ENCODE assay signal across 8 cellular contexts in genomic region chr16:67170168-67170947, GRCh38. TPM values are rescaled to one million over a fixed set of nuclear protein-coding genes. Genes with fewer than 3 reads are reported as not detected.
DNase-seq lines count a peak whose midpoint lies in the region; ATAC-seq and TF ChIP-seq lines count a peak whose summit lies in the region.

Gene NOL3 (plus strand): TSS chr16:67170538.

- H3K4me3 Mint-ChIP-seq in activated T-cell treated with anti-CD3 and anti-CD28 coated beads, Interleukin-2, amount 50 U/mL, for 4 hours = peak within 1 kb of the TSS; percentile 66
- peak within 1 kb of the TSS; percentile 79 to 85 (median 82) for H3K4me3 Mint-ChIP-seq in nephron

- peaks cover 29% of the 10 kb centered on the region for H3K4me1 Mint-ChIP-seq in activated T-cell treated with anti-CD3 and anti-CD28 coated beads, Interleukin-2, amount 50 U/mL, for 4 hours (ENCODE audit: low read depth)
- H3K4me1 Mint-ChIP-seq in nephron = peaks cover 43% of the 10 kb centered on the region

- no peaks in the 10 kb centered on the region for H3K36me3 Mint-ChIP-seq in activated T-cell treated with anti-CD3 and anti-CD28 coated beads, Interleukin-2, amount 50 U/mL, for 4 hours (ENCODE audit: insufficient read depth)
- H3K36me3 Mint-ChIP-seq in nephron (ENCODE audit: low read depth) = no peaks in the 10 kb centered on the region

- no peaks in the 10 kb centered on the region for H3K9me3 Mint-ChIP-seq in activated T-cell treated with anti-CD3 and anti-CD28 coated beads, Interleukin-2, amount 50 U/mL, for 4 hours
- H3K9me3 Mint-ChIP-seq in nephron = no peaks in the 10 kb centered on the region

- H3K4me3 ChIP-seq in HFF-Myc (replicated peaks; ENCODE audit: low read depth, low read length) (peak within 1 kb of the TSS; percentile 42), fibroblast of villous mesenchyme (ENCODE audit: low read depth, low read length) (peak within 1 kb of the TSS; percentile 57)

- peak within 1 kb of the TSS; percentile 56 to 69 (median 61) for H3K27ac Mint-ChIP-seq in nephron

- peaks cover 71% of the 10 kb centered on the region for H3K27me3 Mint-ChIP-seq in activated T-cell treated with anti-CD3 and anti-CD28 coated beads, Interleukin-2, amount 50 U/mL, for 4 hours (ENCODE audit: low read depth)
- peaks cover 88% of the 10 kb centered on the region for H3K27me3 Mint-ChIP-seq in nephron (ENCODE audit: low read depth)

- ATAC-seq in activated T-cell treated with anti-CD3 and anti-CD28 coated beads, Interleukin-2, amount 50 U/mL, for 4 hours = peak in 1 of 2 donors; percentile 5

- no peak for DNase-seq in activated T-cell treated with anti-CD3 and anti-CD28 coated beads, Interleukin-2, amount 50 U/mL, for 4 hours
- no peak for DNase-seq in activated T-cell treated with anti-CD3 and anti-CD28 coated beads, Interleukin-2, amount 50 U/mL, for 1 hour
- DNase-seq in HFF-Myc (ENCODE audit: extremely low read depth, low read depth) (no peak), NCI-H2171 treated with DMSO at 0.1 percent for 48 hours (lab: John Stamatoyannopoulos, UW) (peak; percentile 60), fibroblast of villous mesenchyme (ENCODE audit: low read depth) (peak; percentile 94), GM19240 (ENCODE audit: insufficient read length, low spot score) (no peak)
- DNase-seq in activated T-cell treated with anti-CD3 and anti-CD28 coated beads, Interleukin-2, amount 50 U/mL, for 48 hours = peak; percentile 71 to 80

- TF ChIP-seq CTCF in HFF-Myc (IDR thresholded peaks at IDR 0.05; ENCODE audit: low read depth, low read length, missing control alignments) = no peak
- TF ChIP-seq CTCF in fibroblast of villous mesenchyme (IDR thresholded peaks at IDR 0.05; ENCODE audit: insufficient read depth, low read depth, low read length) = no peak
- TF ChIP-seq CTCF in nephron (IDR thresholded peaks at IDR 0.05; ENCODE audit: unreplicated experiment in 3 of 3) = no peak

RNA-seq across cellular contexts. Expression of gene NOL3, which starts in this region (rescaled TPM):
- total RNA-seq in activated T-cell treated with anti-CD3 and anti-CD28 coated beads, Interleukin-2, amount 50 U/mL, for 4 hours = 1 to 10 TPM in 2 of 3 donors, under 1 TPM in 1; 0.99 to 3.7 (median 1.4) TPM
- total RNA-seq in fibroblast of villous mesenchyme = 11.7 and 12.2 TPM in 2 replicates

Comparison
In these comparisons a context has a peak if more than half of its experiments do, and no peak if none do; other contexts are left out.
1. DNase-seq: peak in NCI-H2171 treated with DMSO at 0.1 percent for 48 hours (single experiment), activated T-cell treated with anti-CD3 and anti-CD28 coated beads, Interleukin-2, amount 50 U/mL, for 48 hours (2 of 2) and fibroblast of villous mesenchyme (single experiment); none in activated T-cell treated with anti-CD3 and anti-CD28 coated beads, Interleukin-2, amount 50 U/mL, for 4 hours (single experiment), activated T-cell treated with anti-CD3 and anti-CD28 coated beads, Interleukin-2, amount 50 U/mL, for 1 hour (single experiment), HFF-Myc (single experiment) and GM19240 (single experiment).